In genomic region chr10:23051278-23051677, GRCh38 we compare ENCODE assay signal across 8 cellular contexts.
"Had no signal": no experiment of that assay in that cellular context is flagged by ENCODE, and none has a peak within 500 bp of the region (broad histone marks: within the 10 kb centered on the region; RNA-seq: fewer than 3 reads in every experiment).

No MANE protein-coding gene starts in this region.

- H3K9me3 Mint-ChIP-seq: HFFc6, IgD-negative memory B cell had no signal

- H3K27ac ChIP-seq: HL-60 had no signal

- H3K9me3 ChIP-seq: HAP-1 had no signal

- DNase-seq: GOT3, H7, HFFc6 had no signal

- H3K36me3 ChIP-seq: HAP-1 had no signal

- H3K4me3 ChIP-seq: HAP-1 had no signal

- ATAC-seq: HCT116, HepG2 had no signal

- H3K36me3 Mint-ChIP-seq: IgD-negative memory B cell had no signal

- H3K4me3 Mint-ChIP-seq: HFFc6, IgD-negative memory B cell had no signal

- H3K27ac Mint-ChIP-seq: HFFc6, IgD-negative memory B cell had no signal
